15 cellular contexts compared by ENCODE assay signal in genomic region chr10:31151301-31151700, GRCh38.
DNase-seq lines count a peak whose midpoint lies in the region; ATAC-seq and TF ChIP-seq lines count a peak whose summit lies in the region.
"Had no signal": no experiment of that assay in that cellular context is flagged by ENCODE, and none has a peak within 500 bp of the region (broad histone marks: within the 10 kb centered on the region; RNA-seq: fewer than 3 reads in every experiment).

No MANE protein-coding gene starts in this region.

- H4K8ac ChIP-seq in mesendoderm (ENCODE audit: low read depth, low read length) = no peak overlapping the region

- no peak overlapping the region for H4K5ac ChIP-seq in mesendoderm (ENCODE audit: low read length)

- H3K79me1 ChIP-seq in mesendoderm (ENCODE audit: low read length) = no peaks in the 10 kb centered on the region

- no peak overlapping the region for H2AFZ ChIP-seq in MM.1S (ENCODE audit: low read length)

- H3K4me1 ChIP-seq in left ventricle myocardium inferior (peaks cover 31% of the 10 kb centered on the region), MM.1S (ENCODE audit: low read length) (no peaks in the 10 kb centered on the region), mesendoderm (ENCODE audit: control insufficient read depth, low read depth, low read length) (peaks cover 4% of the 10 kb centered on the region)

- no peaks in the 10 kb centered on the region for H3K9me2 ChIP-seq in MM.1S (replicated peaks; ENCODE audit: insufficient read depth, low read length)

- H2BK15ac ChIP-seq in mesendoderm (replicated peaks; ENCODE audit: low read depth) = no peak overlapping the region

- DNase-seq in left ventricle myocardium inferior (no peak), Right ventricle myocardium inferior (ENCODE audit: missing footprints) (no peak), MM.1S (peak; percentile 63), mesendoderm (no peak), NCI-H345 treated with DMSO at 0.1 percent for 48 hours (lab: John Stamatoyannopoulos, UW; ENCODE audit: unreplicated experiment) (no peak)
- DNase-seq: C1 segment of cervical spinal cord; Calu3; CD4-positive, alpha-beta T cell; DMS 273 treated with DMSO at 0.1 percent for 48 hours; DMS79; EL; GOT3; H9 had no signal

- H3K4me2 ChIP-seq in MM.1S (ENCODE audit: low read depth, low read length) (no peak overlapping the region), mesendoderm (ENCODE audit: low read length) (no peak overlapping the region)

- H3K9me3 ChIP-seq in left ventricle myocardium inferior (replicated peaks) = no peaks in the 10 kb centered on the region
- no peaks in the 10 kb centered on the region for H3K9me3 ChIP-seq in MM.1S (replicated peaks; ENCODE audit: insufficient read depth, low read length)

- ATAC-seq in Right ventricle myocardium inferior (no peak), GM19463 (IDR thresholded peaks at IDR 0.05; ENCODE audit: unreplicated experiment) (no peak), GM19467 (IDR thresholded peaks at IDR 0.05; ENCODE audit: unreplicated experiment) (no peak)

- peak overlapping the region; percentile 93 for H3K18ac ChIP-seq in mesendoderm (ENCODE audit: low read length)

- TF ChIP-seq CTCF in left ventricle myocardium inferior (IDR thresholded peaks at IDR 0.05; ENCODE audit: borderline replicate concordance) (no peak), MM.1S (IDR thresholded peaks at IDR 0.05; ENCODE audit: low read length) (no peak)

- no CpG with 5 or more reads among the region's 2 CpGs for WGBS in mesendoderm (ENCODE audit: extremely low coverage, insufficient coverage, low lambda C conversion rate)

- no peaks in the 10 kb centered on the region for H3F3A ChIP-seq in MM.1S (ENCODE audit: insufficient read depth, low read length)

- no peak overlapping the region for H2AK5ac ChIP-seq in mesendoderm (ENCODE audit: low read length)

- no peak overlapping the region for H3K4ac ChIP-seq in mesendoderm (ENCODE audit: low read depth, low read length)

- H3K27ac ChIP-seq in left ventricle myocardium inferior (replicated peaks) (peak overlapping the region; percentile 61), MM.1S (ENCODE audit: low read length) (no peak overlapping the region), mesendoderm (ENCODE audit: low read depth, low read length) (no peak overlapping the region)

- H3K23ac ChIP-seq in mesendoderm (ENCODE audit: low read length) = no peak overlapping the region

- H4K20me1 ChIP-seq in MM.1S (ENCODE audit: insufficient read depth, low read length) = no peaks in the 10 kb centered on the region

- H3K36me3 ChIP-seq in left ventricle myocardium inferior = no peaks in the 10 kb centered on the region
- H3K36me3 ChIP-seq in MM.1S (replicated peaks; ENCODE audit: insufficient read depth, low read length) = no peaks in the 10 kb centered on the region
- H3K36me3 ChIP-seq in mesendoderm (ENCODE audit: control insufficient read depth, insufficient read depth, low read length) = no peaks in the 10 kb centered on the region

- no peak overlapping the region for H2BK120ac ChIP-seq in mesendoderm (ENCODE audit: low read depth, low read length)

- H3K27me3 ChIP-seq in left ventricle myocardium inferior (ENCODE audit: low read depth) = no peaks in the 10 kb centered on the region
- no peaks in the 10 kb centered on the region for H3K27me3 ChIP-seq in MM.1S (replicated peaks; ENCODE audit: insufficient read depth, low read length)
- H3K27me3 ChIP-seq in mesendoderm (ENCODE audit: insufficient read depth, low read length, poor library complexity) = no peaks in the 10 kb centered on the region

- intact Hi-C loops in left ventricle myocardium inferior (cut with micrococcal nuclease) = no loop called here
- intact Hi-C loops in Right ventricle myocardium inferior (cut with DNase I) = no loop called here

- H3K79me2 ChIP-seq in MM.1S (ENCODE audit: low read length) = no peaks in the 10 kb centered on the region
- no peaks in the 10 kb centered on the region for H3K79me2 ChIP-seq in mesendoderm (ENCODE audit: control insufficient read depth, insufficient read depth, low read length)

- H3K56ac ChIP-seq in mesendoderm (ENCODE audit: low read length) = no peak overlapping the region

- no peak overlapping the region for H3K9ac ChIP-seq in MM.1S (ENCODE audit: low read length)
- H3K9ac ChIP-seq in mesendoderm (ENCODE audit: low read length) = no peak overlapping the region

- H2BK5ac ChIP-seq in mesendoderm (ENCODE audit: low read length) = no peak overlapping the region

- H3K4me3 ChIP-seq in left ventricle myocardium inferior (no peak overlapping the region), MM.1S (ENCODE audit: low read length) (no peak overlapping the region), mesendoderm (ENCODE audit: low read length) (no peak overlapping the region)
